In the genomic region with DNA sequence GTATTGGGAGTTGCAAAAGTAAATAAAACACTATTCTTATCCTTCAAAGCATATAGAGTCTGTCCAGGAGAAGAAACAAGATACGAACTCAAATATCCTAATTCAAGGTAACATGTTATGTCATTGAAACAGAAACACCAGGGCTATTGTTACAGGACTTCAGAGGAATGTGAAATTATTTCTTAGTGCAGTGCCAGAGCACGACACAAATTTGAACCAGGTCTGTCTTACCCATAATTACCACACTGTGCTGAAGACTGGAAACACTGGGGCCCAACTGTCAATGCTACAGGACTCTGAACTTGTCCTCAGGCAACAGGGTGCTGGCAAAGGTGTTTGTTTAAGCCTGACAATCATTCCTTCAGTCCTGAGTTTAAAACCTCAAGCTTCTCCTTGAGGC, we compare ENCODE assay signal across 15 cellular contexts.
A peak's percentile ranks its signal among the peaks of the same experiment; 100 is the strongest.
DNase-seq lines count a peak whose midpoint lies in the region; ATAC-seq and TF ChIP-seq lines count a peak whose summit lies in the region.
"Had no signal": no experiment of that assay in that cellular context is flagged by ENCODE, and none has a peak within 500 bp of the region (broad histone marks: within the 10 kb centered on the region; RNA-seq: fewer than 3 reads in every experiment).

No MANE protein-coding gene starts in this region.

- no peaks in the 10 kb centered on the region for H3K27me3 Mint-ChIP-seq in Caco-2 (ENCODE audit: insufficient read depth, unreplicated experiment)
- no peaks in the 10 kb centered on the region for H3K27me3 Mint-ChIP-seq in activated T-helper 17 cell treated with anti-CD3 and anti-CD28 coated beads, Interleukin-2, amount 50 U/mL, for 72 hours
- H3K27me3 Mint-ChIP-seq: B cell; CD4-positive, alpha-beta T cell had no signal

- in situ Hi-C loops in SK-MEL-5 (cut with HindIII; ENCODE audit: low pct_unique_long_range_greater_than_20kb, low sequenced_read_pairs) = no loop called here

- H2BK12ac ChIP-seq in mesenchymal stem cell (ENCODE audit: low read length in 2 of 2) = no peak overlapping the region

- no peak overlapping the region for H3K9ac ChIP-seq in mesenchymal stem cell (ENCODE audit: low read length)

- no peak overlapping the region for H3K4me3 Mint-ChIP-seq in Caco-2 (ENCODE audit: unreplicated experiment)
- no peak overlapping the region for H3K4me3 Mint-ChIP-seq in activated T-helper 17 cell treated with anti-CD3 and anti-CD28 coated beads, Interleukin-2, amount 50 U/mL, for 72 hours
- H3K4me3 Mint-ChIP-seq: B cell; CD4-positive, alpha-beta T cell had no signal

- no peak overlapping the region for H3K14ac ChIP-seq in mesenchymal stem cell (ENCODE audit: low read length in 2 of 2)

- no TSS peak for BruUV-seq in Caco-2 (replicated peaks; lab: Mats Ljungman, UMichigan)

- 96% methylated on average over 2 of the region's 2 CpGs for WGBS in mesenchymal stem cell

- H3K18ac ChIP-seq in mesenchymal stem cell (ENCODE audit: low read depth in 1 of 2, low read length in 2 of 2) = no peak overlapping the region

- H2BK120ac ChIP-seq in mesenchymal stem cell (ENCODE audit: low read depth, low read length) = no peak overlapping the region

- TF ChIP-seq CTCF in Caco-2 (IDR thresholded peaks at IDR 0.05; ENCODE audit: insufficient read depth in 1 of 2, low read depth in 1 of 2, low read length in 1 of 2, severe bottlenecking in 1 of 2, unreplicated experiment in 1 of 2) = no peak

- no peaks in the 10 kb centered on the region for H3K9me3 Mint-ChIP-seq in Caco-2 (ENCODE audit: unreplicated experiment)
- H3K9me3 Mint-ChIP-seq in activated T-helper 17 cell treated with anti-CD3 and anti-CD28 coated beads, Interleukin-2, amount 50 U/mL, for 72 hours = peaks cover 3% of the 10 kb centered on the region
- H3K9me3 Mint-ChIP-seq: CD4-positive, alpha-beta T cell had no signal

- no peaks in the 10 kb centered on the region for H3K27me3 ChIP-seq in Caco-2 (replicated peaks; ENCODE audit: control insufficient read depth, insufficient read depth, low read length)
- H3K27me3 ChIP-seq in mesenchymal stem cell (ENCODE audit: control insufficient read depth in 1 of 2, insufficient read depth in 1 of 2, low read length in 2 of 2) = no peaks in the 10 kb centered on the region
- no peaks in the 10 kb centered on the region for H3K27me3 ChIP-seq in effector memory CD4-positive, alpha-beta T cell (replicated peaks; ENCODE audit: control insufficient read depth, insufficient read depth, low read length, poor library complexity, severe bottlenecking)

- POLR2A ChIA-PET in Caco-2 (lab: Charles Lee) = no interaction called here

- H3K9me3 ChIP-seq in Caco-2 (no peaks in the 10 kb centered on the region), mesenchymal stem cell (ENCODE audit: control insufficient read depth, low read length) (no peaks in the 10 kb centered on the region)
- no peaks in the 10 kb centered on the region for H3K9me3 ChIP-seq in effector memory CD4-positive, alpha-beta T cell (ENCODE audit: control insufficient read depth, low read length)

- H3K27ac Mint-ChIP-seq in Caco-2 (ENCODE audit: unreplicated experiment) = no peak overlapping the region
- no peak overlapping the region for H3K27ac Mint-ChIP-seq in activated T-helper 17 cell treated with anti-CD3 and anti-CD28 coated beads, Interleukin-2, amount 50 U/mL, for 72 hours
- H3K27ac Mint-ChIP-seq: B cell; CD4-positive, alpha-beta T cell had no signal

- no peaks in the 10 kb centered on the region for H3K79me1 ChIP-seq in mesenchymal stem cell (replicated peaks; ENCODE audit: low read length, poor library complexity, severe bottlenecking)

- no peaks in the 10 kb centered on the region for H3K36me3 Mint-ChIP-seq in Caco-2 (ENCODE audit: insufficient read depth, unreplicated experiment)
- H3K36me3 Mint-ChIP-seq in activated T-helper 17 cell treated with anti-CD3 and anti-CD28 coated beads, Interleukin-2, amount 50 U/mL, for 72 hours (ENCODE audit: low read depth) = no peaks in the 10 kb centered on the region

- H3K4me2 ChIP-seq in mesenchymal stem cell (ENCODE audit: low read length, poor library complexity, severe bottlenecking) = no peak overlapping the region

- intact Hi-C loops in Caco-2 (cut with micrococcal nuclease; ENCODE audit: unreplicated experiment) = no loop called here

- H3K4me3 ChIP-seq in Caco-2 (ENCODE audit: low read depth, low read length) = no peak overlapping the region
- no peak overlapping the region for H3K4me3 ChIP-seq in mesenchymal stem cell (ENCODE audit: insufficient read depth in 1 of 2, low read depth in 1 of 2, low read length in 2 of 2)
- no peak overlapping the region for H3K4me3 ChIP-seq in effector memory CD4-positive, alpha-beta T cell (ENCODE audit: insufficient read depth, low read depth, low read length, poor library complexity, severe bottlenecking)

- peaks cover 25% of the 10 kb centered on the region for H3K4me1 ChIP-seq in Caco-2
- H3K4me1 ChIP-seq in mesenchymal stem cell (ENCODE audit: control insufficient read depth, insufficient read depth, low read depth, low read length) = peaks cover 3% of the 10 kb centered on the region
- no peaks in the 10 kb centered on the region for H3K4me1 ChIP-seq in effector memory CD4-positive, alpha-beta T cell (ENCODE audit: control insufficient read depth, insufficient read depth, low read length, poor library complexity, severe bottlenecking)

- no peak overlapping the region for H3K27ac ChIP-seq in mesenchymal stem cell (ENCODE audit: low read length, poor library complexity, severe bottlenecking)
- no peak overlapping the region for H3K27ac ChIP-seq in effector memory CD4-positive, alpha-beta T cell (ENCODE audit: insufficient read depth, low read length, poor library complexity, severe bottlenecking)

- H3K36me3 ChIP-seq in Caco-2 (ENCODE audit: control insufficient read depth, insufficient read depth, low read length) (no peaks in the 10 kb centered on the region; the same call in 1 of the 2 replicates), mesenchymal stem cell (ENCODE audit: control insufficient read depth in 1 of 2, insufficient read depth in 2 of 2, low read depth in 1 of 2, low read length in 2 of 2) (no peaks in the 10 kb centered on the region)
- H3K36me3 ChIP-seq in effector memory CD4-positive, alpha-beta T cell (ENCODE audit: control insufficient read depth, insufficient read depth, low read length) = no peaks in the 10 kb centered on the region

- H3K4ac ChIP-seq in mesenchymal stem cell (ENCODE audit: low read depth in 1 of 2, low read length in 2 of 2) = peak overlapping the region in 1 of 2 experiments; percentile 37

- H2BK5ac ChIP-seq in mesenchymal stem cell (ENCODE audit: low read depth, low read length, poor library complexity, severe bottlenecking) = peak overlapping the region; percentile 3

- H4K91ac ChIP-seq in mesenchymal stem cell (ENCODE audit: low read length) = no peak overlapping the region

- H3K4me1 Mint-ChIP-seq in Caco-2 (ENCODE audit: low read depth, unreplicated experiment) = no peaks in the 10 kb centered on the region
- H3K4me1 Mint-ChIP-seq in activated T-helper 17 cell treated with anti-CD3 and anti-CD28 coated beads, Interleukin-2, amount 50 U/mL, for 72 hours = no peaks in the 10 kb centered on the region
- H3K4me1 Mint-ChIP-seq: B cell had no signal

- no peak overlapping the region for H2AK5ac ChIP-seq in mesenchymal stem cell (ENCODE audit: low read length, severe bottlenecking)

- DNase-seq in Caco-2 (peak; percentile 24 to 53), ELF-1 (ENCODE audit: low read depth, low spot score) (peak; percentile 1), SK-MEL-5 (ENCODE audit: low read depth, low spot score) (peak; percentile 90), mesenchymal stem cell (no peak), iPS-NIHi11 (ENCODE audit: low spot score) (no peak)
- DNase-seq in effector memory CD4-positive, alpha-beta T cell = no peak
- DNase-seq: C1 segment of cervical spinal cord; CD4-positive, alpha-beta T cell; DMS153; DMS79 treated with DMSO at 0.1 percent for 48 hours; EL; GDM1 had no signal

- H2AFZ ChIP-seq in mesenchymal stem cell (ENCODE audit: low read depth, low read length) = no peak overlapping the region

- no peak overlapping the region for H3K23ac ChIP-seq in mesenchymal stem cell (ENCODE audit: low read length in 2 of 2)

- no peak overlapping the region for H4K8ac ChIP-seq in mesenchymal stem cell (ENCODE audit: low read length)

- CTCF ChIA-PET in Caco-2 (lab: Charles Lee) = interaction anchor here (0.6 kb wide), 1 partner anchor 38 kb away, joined by 4 read pairs; no protein-coding TSS in a partner anchor

- no peak overlapping the region for H2BK15ac ChIP-seq in mesenchymal stem cell (ENCODE audit: low read depth, poor library complexity, severe bottlenecking)

- no peak for ATAC-seq in activated T-helper 17 cell treated with anti-CD3 and anti-CD28 coated beads, Interleukin-2, amount 50 U/mL, for 72 hours (replicated peaks)
- ATAC-seq: HCT116 had no signal

Comparison
In these comparisons a context has a peak if more than half of its experiments do, and no peak if none do; other contexts are left out.
1. DNase-seq: peak in Caco-2 (2 of 2), ELF-1 (single experiment) and SK-MEL-5 (single experiment); none in mesenchymal stem cell (single experiment), effector memory CD4-positive, alpha-beta T cell (0 of 3) and iPS-NIHi11 (single experiment).